24 cellular contexts compared by ENCODE assay signal in genomic region chr1:178133291-178133989, GRCh38. TPM values are rescaled to one million over a fixed set of nuclear protein-coding genes. Genes with fewer than 3 reads are reported as not detected.
A peak's percentile ranks its signal among the peaks of the same experiment; 100 is the strongest.
DNase-seq lines count a peak whose midpoint lies in the region; ATAC-seq and TF ChIP-seq lines count a peak whose summit lies in the region.
"Had no signal": no experiment of that assay in that cellular context is flagged by ENCODE, and none has a peak within 500 bp of the region (broad histone marks: within the 10 kb centered on the region; RNA-seq: fewer than 3 reads in every experiment).

No MANE protein-coding gene starts in this region.

- no peaks in the 10 kb centered on the region for H3K27me3 ChIP-seq in heart right ventricle
- H3K27me3 ChIP-seq in mesendoderm (ENCODE audit: insufficient read depth, low read length, poor library complexity): no peaks in the 10 kb centered on the region
- H3K27me3 ChIP-seq: colonic mucosa had no signal

- DNase-seq in heart right ventricle (no peak), left ventricle myocardium superior (no peak), OCI-M1 (lab: John Stamatoyannopoulos, UW) (peak; percentile 37), foreskin melanocyte (peak; percentile 35), NCI-H2029 (lab: John Stamatoyannopoulos, UW) (no peak), mesendoderm (no peak)
- DNase-seq: activated B cell treated with CpG ODN at 0.5 μM for 24 hours; activated CD4-positive, alpha-beta T cell treated with anti-CD3 and anti-CD28 coated beads, Interleukin-2, amount 50 U/mL, for 4 hours; activated CD8-positive, alpha-beta memory T cell treated with anti-CD3 and anti-CD28 coated beads, Interleukin-2, amount 50 U/mL, for 4 hours; activated effector memory CD4-positive, alpha-beta T cell treated with Interleukin-2 at 50 U/mL for 16 hours; activated naive CD8-positive, alpha-beta T cell treated with anti-CD3 and anti-CD28 coated beads, Interleukin-2, amount 50 U/mL, for 24 hours; endodermal cell; glutamatergic neuron; NCI-H146; NCI-H2171 treated with DMSO at 0.1 percent for 48 hours; right cardiac atrium; stimulated activated naive CD8-positive, alpha-beta T cell treated with anti-CD3 and anti-CD28 coated beads, Interleukin-15, amount 100 ng/mL, for 72 hours had no signal

- peak overlapping the region in 8 of 10 donors; percentile 3 to 75 (median 44) for H3K27ac ChIP-seq in heart right ventricle
- H3K27ac ChIP-seq in mesendoderm (ENCODE audit: low read depth, low read length): no peak overlapping the region
- H3K27ac ChIP-seq: C4-2B, colonic mucosa, parathyroid adenoma had no signal

- peaks cover 2% of the 10 kb centered on the region for H3K79me2 ChIP-seq in mesendoderm (ENCODE audit: control insufficient read depth, insufficient read depth, low read length)
- H3K79me2 ChIP-seq: parathyroid adenoma had no signal

- H3K4me3 ChIP-seq in heart right ventricle (no peak overlapping the region), mesendoderm (ENCODE audit: low read length) (no peak overlapping the region)
- H3K4me3 ChIP-seq: colonic mucosa had no signal

- no peak overlapping the region for H3K18ac ChIP-seq in mesendoderm (ENCODE audit: low read length)

- H3K79me1 ChIP-seq in mesendoderm (ENCODE audit: low read length): peaks cover 3% of the 10 kb centered on the region

- H3K4me2 ChIP-seq in mesendoderm (ENCODE audit: low read length): no peak overlapping the region

- no peak for TF ChIP-seq CTCF in heart right ventricle (IDR thresholded peaks at IDR 0.05)

- no peak overlapping the region for H3K9ac ChIP-seq in mesendoderm (ENCODE audit: low read length)
- H3K9ac ChIP-seq: parathyroid adenoma had no signal

- H3K4ac ChIP-seq in mesendoderm (ENCODE audit: low read depth, low read length): no peak overlapping the region

- no peak overlapping the region for H2BK120ac ChIP-seq in mesendoderm (ENCODE audit: low read depth, low read length)

- no peaks in the 10 kb centered on the region for H3K9me3 ChIP-seq in heart right ventricle
- H3K9me3 ChIP-seq: colonic mucosa had no signal

- H2AK5ac ChIP-seq in mesendoderm (ENCODE audit: low read length): no peak overlapping the region

- H2BK5ac ChIP-seq in mesendoderm (ENCODE audit: low read length): no peak overlapping the region

- no peak overlapping the region for H3K56ac ChIP-seq in mesendoderm (ENCODE audit: low read length)

- H4K8ac ChIP-seq in mesendoderm (ENCODE audit: low read depth, low read length): no peak overlapping the region

- H3K36me3 ChIP-seq in heart right ventricle (no peaks in the 10 kb centered on the region), mesendoderm (ENCODE audit: control insufficient read depth, insufficient read depth, low read length) (no peaks in the 10 kb centered on the region)
- H3K36me3 ChIP-seq: colonic mucosa had no signal

- intact Hi-C loops in heart right ventricle (cut with DNase I) (loop anchor here in 1 of 10 donors (10.0 kb wide), 1 partner anchor 79 kb away; no protein-coding TSS in a partner anchor), left ventricle myocardium superior (cut with micrococcal nuclease) (no loop called here)

- no peak overlapping the region for H2BK15ac ChIP-seq in mesendoderm (replicated peaks; ENCODE audit: low read depth)

- WGBS in heart right ventricle, 2 donors: 63 to 71% methylated on average over 2 of the region's 2 CpGs
- WGBS in mesendoderm (ENCODE audit: extremely low coverage, insufficient coverage, low lambda C conversion rate): no CpG with 5 or more reads among the region's 2 CpGs

- H3K4me1 ChIP-seq in heart right ventricle (peaks cover 3 to 51% (median 38%) of the 10 kb centered on the region in 9 donors), mesendoderm (ENCODE audit: control insufficient read depth, low read depth, low read length) (no peaks in the 10 kb centered on the region)
- H3K4me1 ChIP-seq: colonic mucosa, parathyroid adenoma had no signal

- no peak overlapping the region for H4K5ac ChIP-seq in mesendoderm (ENCODE audit: low read length)

- no peak overlapping the region for H3K23ac ChIP-seq in mesendoderm (ENCODE audit: low read length)

- no peak for ATAC-seq in heart right ventricle
- ATAC-seq in left ventricle myocardium superior: no peak
- ATAC-seq in GM21360 (IDR thresholded peaks at IDR 0.05; ENCODE audit: unreplicated experiment): no peak
- no peak for ATAC-seq in GM21390 (IDR thresholded peaks at IDR 0.05; ENCODE audit: unreplicated experiment)
- ATAC-seq: activated naive CD8-positive, alpha-beta T cell treated with anti-CD3 and anti-CD28 coated beads, Interleukin-2, amount 50 U/mL, for 24 hours; natural killer cell treated with Interleukin-12 subunit alpha and Interleukin-12 subunit beta and Interleukin-15 and Interleukin-18, amount 100 ng/mL, for 72 hours; PC-3; stimulated activated naive CD8-positive, alpha-beta T cell treated with anti-CD3 and anti-CD28 coated beads, Interleukin-15, amount 100 ng/mL, for 72 hours had no signal

RNA-seq across cellular contexts. Expression of gene RASAL2, which starts 39.5 kb away (rescaled TPM):
- 10 to 100 TPM; 26.5 to 59.8 (median 40.0) TPM for total RNA-seq in heart right ventricle
- 1 to 10 TPM; 3.5 to 9.1 TPM for polyA plus RNA-seq in heart right ventricle
- 26.4 TPM for total RNA-seq in left ventricle myocardium superior
- polyA plus RNA-seq in mesendoderm (2013, experiment 1 of 2): 16.0 TPM
- polyA plus RNA-seq in mesendoderm (2013, experiment 2 of 2): 16.9 TPM
- total RNA-seq: natural killer cell treated with Interleukin-12 subunit alpha and Interleukin-12 subunit beta and Interleukin-15 and Interleukin-18, amount 100 ng/mL, for 72 hours had no signal

Comparison
In these comparisons a context has a peak if more than half of its experiments do, and no peak if none do; other contexts are left out.
1. DNase-seq: peak in OCI-M1 (single experiment) and foreskin melanocyte (single experiment); none in heart right ventricle (0 of 2), left ventricle myocardium superior (single experiment), NCI-H2029 (single experiment) and mesendoderm (single experiment).